28 cellular contexts compared by ENCODE assay signal in genomic region chr3:32870373-32871091, GRCh38. TPM values are rescaled to one million over a fixed set of nuclear protein-coding genes. Genes with fewer than 3 reads are reported as not detected.
DNase-seq lines count a peak whose midpoint lies in the region; ATAC-seq and TF ChIP-seq lines count a peak whose summit lies in the region.
"Had no signal": no experiment of that assay in that cellular context is flagged by ENCODE, and none has a peak within 500 bp of the region (broad histone marks: within the 10 kb centered on the region; RNA-seq: fewer than 3 reads in every experiment).

No MANE protein-coding gene starts in this region.

- H3K79me2 ChIP-seq in DND-41 (ENCODE audit: insufficient read depth, low read length): no peaks in the 10 kb centered on the region

- H3K4me2 ChIP-seq in DND-41 (ENCODE audit: insufficient read depth, low read length): no peak overlapping the region

- H3K9me3 Mint-ChIP-seq in endothelial cell (ENCODE audit: unreplicated experiment): no peaks in the 10 kb centered on the region
- no peaks in the 10 kb centered on the region for H3K9me3 Mint-ChIP-seq in neural crest cell
- H3K9me3 Mint-ChIP-seq: activated CD8-positive, alpha-beta T cell treated with anti-CD3 and anti-CD28 coated beads for 36 hours; CD4-positive, CD25-positive, alpha-beta regulatory T cell; immature natural killer cell; mesothelial cell of epicardium; naive thymus-derived CD4-positive, alpha-beta T cell had no signal

- H3K9me3 ChIP-seq in DND-41 (ENCODE audit: insufficient read depth, low read length, severe bottlenecking): no peaks in the 10 kb centered on the region
- H3K9me3 ChIP-seq in HUES64 (ENCODE audit: insufficient read depth, low read depth, low read length): no peaks in the 10 kb centered on the region
- H3K9me3 ChIP-seq: body of pancreas, left lung, pancreas, thoracic aorta, vagina had no signal

- 33% methylated on average over 10 of the region's 10 CpGs for WGBS in HUES64

- peak; percentile 59; the same call in 2 of the 3 replicates for ATAC-seq in DND-41 (ENCODE audit: insufficient read depth, low read depth)
- ATAC-seq in sciatic nerve: no peak
- ATAC-seq: activated CD8-positive, alpha-beta T cell treated with anti-CD3 and anti-CD28 coated beads for 36 hours; body of pancreas; left lung; naive thymus-derived CD4-positive, alpha-beta T cell; pancreas; right cardiac atrium had no signal

- H3K4me1 ChIP-seq in DND-41 (ENCODE audit: insufficient read depth, low read length) (peaks cover 9% of the 10 kb centered on the region), HUES64 (ENCODE audit: insufficient read depth, low read length) (peaks cover 82% of the 10 kb centered on the region)
- H3K4me1 ChIP-seq: body of pancreas, pancreas had no signal

- H3K27ac ChIP-seq in DND-41 (ENCODE audit: low read length) (no peak overlapping the region), HUES64 (ENCODE audit: low read depth, low read length) (peak overlapping the region; percentile 94)
- H3K27ac ChIP-seq: body of pancreas, left lung, pancreas, thoracic aorta, vagina had no signal

- no peaks in the 10 kb centered on the region for H3K27me3 ChIP-seq in DND-41 (ENCODE audit: insufficient read depth, low read length, poor library complexity)
- H3K27me3 ChIP-seq in HUES64 (ENCODE audit: insufficient read depth, low read length): no peaks in the 10 kb centered on the region
- H3K27me3 ChIP-seq: body of pancreas, left lung, pancreas, vagina had no signal

- no peak for TF ChIP-seq CTCF in DND-41 (IDR thresholded peaks at IDR 0.05; ENCODE audit: borderline replicate concordance, extremely low read depth, low read length, poor library complexity, severe bottlenecking)
- no peak for TF ChIP-seq CTCF in endothelial cell (IDR thresholded peaks at IDR 0.05; ENCODE audit: unreplicated experiment)
- no peak for TF ChIP-seq CTCF in neural crest cell (conservative IDR thresholded peaks at IDR 0.05)

- H3K4me1 Mint-ChIP-seq in endothelial cell (ENCODE audit: unreplicated experiment): peaks cover 66% of the 10 kb centered on the region
- peaks cover 72% of the 10 kb centered on the region for H3K4me1 Mint-ChIP-seq in neural crest cell
- H3K4me1 Mint-ChIP-seq: CD4-positive, CD25-positive, alpha-beta regulatory T cell; immature natural killer cell had no signal

- intact Hi-C loops in sciatic nerve (cut with DNase I): no loop called here

- no peak for DNase-seq in DND-41
- DNase-seq in endothelial cell (ENCODE audit: low spot score): no peak
- no peak for DNase-seq in neural crest cell (ENCODE audit: low read depth, low spot score)
- DNase-seq in sciatic nerve (ENCODE audit: low spot score): no peak
- DNase-seq in DMS153 treated with DMSO at 0.1 percent for 48 hours (lab: John Stamatoyannopoulos, UW; ENCODE audit: unreplicated experiment): no peak
- no peak for DNase-seq in NOMO-1 treated with dmso at 0.1 percent for 144 hours (lab: John Stamatoyannopoulos, UW; ENCODE audit: unreplicated experiment)
- DNase-seq: activated CD4-positive, alpha-beta T cell treated with anti-CD3 and anti-CD28 coated beads for 1 hour; activated CD8-positive, alpha-beta T cell treated with anti-CD3 and anti-CD28 coated beads for 36 hours; activated effector memory CD4-positive, alpha-beta T cell treated with Interleukin-2 at 50 U/mL for 16 hours; body of pancreas; CD4-positive, CD25-positive, alpha-beta regulatory T cell; GOT3; head of caudate nucleus; immature natural killer cell; left lung; naive thymus-derived CD4-positive, alpha-beta T cell; NCI-H2171 treated with DMSO at 0.1 percent for 48 hours; NCI-H526; pancreas; right cardiac atrium; stimulated activated CD4-positive, alpha-beta T cell treated with anti-CD3 and anti-CD28 coated beads, Interleukin-12 subunit alpha, Interleukin-12 subunit beta, amount 100 ng/mL, for 4 hours; stimulated activated naive CD4-positive, alpha-beta T cell treated with Interleukin-2 at 50 U/mL for 16 hours; T-helper 1 cell had no signal

- H3K4me3 ChIP-seq in DND-41 (ENCODE audit: low read depth in 1 of 2, low read length in 2 of 2) (no peak overlapping the region), HUES64 (ENCODE audit: low read length) (peak overlapping the region; percentile 49)
- H3K4me3 ChIP-seq: body of pancreas, left lung, pancreas, thoracic aorta, vagina had no signal

- H2AFZ ChIP-seq in DND-41 (ENCODE audit: low read depth, low read length): no peak overlapping the region

- peak overlapping the region; percentile 68 for H3K27ac Mint-ChIP-seq in endothelial cell (ENCODE audit: unreplicated experiment)
- peak overlapping the region; percentile 10 for H3K27ac Mint-ChIP-seq in neural crest cell (ENCODE audit: unreplicated experiment)
- H3K27ac Mint-ChIP-seq: activated CD8-positive, alpha-beta T cell treated with anti-CD3 and anti-CD28 coated beads for 36 hours; immature natural killer cell; naive thymus-derived CD4-positive, alpha-beta T cell had no signal

- H3K4me3 Mint-ChIP-seq in endothelial cell (ENCODE audit: unreplicated experiment): no peak overlapping the region
- peak overlapping the region; percentile 29 for H3K4me3 Mint-ChIP-seq in neural crest cell
- H3K4me3 Mint-ChIP-seq: activated CD8-positive, alpha-beta T cell treated with anti-CD3 and anti-CD28 coated beads for 36 hours; CD4-positive, CD25-positive, alpha-beta regulatory T cell; immature natural killer cell; mesothelial cell of epicardium; naive thymus-derived CD4-positive, alpha-beta T cell had no signal

- H3K27me3 Mint-ChIP-seq in endothelial cell (ENCODE audit: unreplicated experiment) (peaks cover 4% of the 10 kb centered on the region), neural crest cell (ENCODE audit: low read depth) (no peaks in the 10 kb centered on the region)
- H3K27me3 Mint-ChIP-seq: activated CD8-positive, alpha-beta T cell treated with anti-CD3 and anti-CD28 coated beads for 36 hours had no signal

- H3K36me3 ChIP-seq in DND-41 (ENCODE audit: insufficient read depth, low read length) (no peaks in the 10 kb centered on the region), HUES64 (ENCODE audit: insufficient read depth, low read length) (peaks cover 28% of the 10 kb centered on the region)
- H3K36me3 ChIP-seq: left lung, pancreas, thoracic aorta, vagina had no signal

- H3K36me3 Mint-ChIP-seq in endothelial cell (ENCODE audit: low read depth, unreplicated experiment): no peaks in the 10 kb centered on the region
- H3K36me3 Mint-ChIP-seq in neural crest cell (ENCODE audit: low read depth): peaks cover 2% of the 10 kb centered on the region
- H3K36me3 Mint-ChIP-seq: CD4-positive, CD25-positive, alpha-beta regulatory T cell; immature natural killer cell; mesothelial cell of epicardium; naive thymus-derived CD4-positive, alpha-beta T cell had no signal

- H3K9ac ChIP-seq in DND-41 (ENCODE audit: low read depth, low read length): no peak overlapping the region
- peak overlapping the region; percentile 76 for H3K9ac ChIP-seq in HUES64 (ENCODE audit: low read depth, low read length)

- no peaks in the 10 kb centered on the region for H4K20me1 ChIP-seq in DND-41 (ENCODE audit: insufficient read depth, low read length)

RNA-seq across cellular contexts. Expression of gene TRIM71, which starts 52.7 kb away (rescaled TPM):
- polyA plus RNA-seq in HUES64 (2013, experiment 1 of 2): 82.8 TPM
- polyA plus RNA-seq in HUES64 (2013, experiment 2 of 2): 81.5 TPM
- total RNA-seq in endothelial cell (ENCODE audit: unreplicated experiment) (74.0 TPM), neural crest cell (92.4 and 95.2 TPM in 2 replicates), sciatic nerve (0.40 TPM)
- total RNA-seq: body of pancreas, HT-29, right cardiac atrium, thoracic aorta, vagina had no signal
- polyA plus RNA-seq: immature natural killer cell; naive thymus-derived CD4-positive, alpha-beta T cell; right cardiac atrium had no signal

Comparison
In these comparisons a context has a peak if more than half of its experiments do, and no peak if none do; other contexts are left out.
1. RNA of gene TRIM71, which starts 52.7 kb away (total RNA-seq): 92.4 to 95.2 TPM in neural crest cell and 74.0 TPM in endothelial cell (single experiment); 0.40 TPM in sciatic nerve (single experiment); every median in the first group is over 10 times any median in the second.